ENCODE assay signal across 20 cellular contexts in the genomic region with DNA sequence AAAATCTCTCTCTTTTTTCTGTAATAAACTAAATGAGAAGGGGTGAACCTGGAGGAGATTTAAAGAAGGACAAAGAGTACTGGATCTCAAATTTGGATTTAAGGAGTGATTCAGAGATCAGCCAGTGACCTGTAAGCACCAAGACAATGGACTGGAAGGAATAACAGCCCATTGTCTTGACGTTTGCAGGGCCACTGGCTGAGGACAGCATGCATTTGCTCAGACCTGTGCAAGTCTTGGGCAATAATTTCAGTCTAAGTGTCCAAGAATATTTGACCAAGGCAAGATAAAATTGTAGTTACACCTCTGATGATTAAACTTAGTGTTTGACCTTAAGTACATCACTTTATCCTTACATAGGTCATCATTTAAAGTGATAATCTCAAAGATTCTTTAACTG. TPM values are rescaled to one million over a fixed set of nuclear protein-coding genes. Genes with fewer than 3 reads are reported as not detected.
"Had no signal": no experiment of that assay in that cellular context is flagged by ENCODE, and none has a peak within 500 bp of the region (broad histone marks: within the 10 kb centered on the region; RNA-seq: fewer than 3 reads in every experiment).

No MANE protein-coding gene starts in this region.

- FAIRE-seq: keratinocyte had no signal

- H3K36me3 ChIP-seq: left lung, prostate gland, right lobe of liver, suprapubic skin had no signal

- DNase-seq: activated B cell treated with CpG ODN at 0.5 μM for 24 hours; activated CD4-positive, alpha-beta T cell treated with anti-CD3 and anti-CD28 coated beads for 48 hours; activated CD8-positive, alpha-beta T cell treated with anti-CD3 and anti-CD28 coated beads for 36 hours; activated effector memory CD4-positive, alpha-beta T cell treated with Interleukin-2 at 50 U/mL for 16 hours; activated T-cell treated with anti-CD3 and anti-CD28 coated beads, Interleukin-2, amount 50 U/mL, for 4 hours; central memory CD4-positive, alpha-beta T cell; cortex of kidney; effector memory CD4-positive, alpha-beta T cell; left lung; mesendoderm; nucleus accumbens; right lobe of liver had no signal

- H3K4me3 ChIP-seq: hepatocyte, left lung, prostate gland, right lobe of liver, smooth muscle cell, suprapubic skin had no signal

- H3K27ac ChIP-seq: hepatocyte, left lung, prostate gland, right lobe of liver, suprapubic skin had no signal

- H3K79me2 ChIP-seq: hepatocyte had no signal

- ATAC-seq: activated CD8-positive, alpha-beta T cell treated with anti-CD3 and anti-CD28 coated beads for 36 hours; activated naive CD4-positive, alpha-beta T cell treated with anti-CD3 and anti-CD28 coated beads, Interleukin-2, amount 50 U/mL, for 72 hours; activated T-cell treated with anti-CD3 and anti-CD28 coated beads, Interleukin-2, amount 50 U/mL, for 4 hours; left lung; natural killer cell treated with Interleukin-12 subunit alpha and Interleukin-12 subunit beta and Interleukin-15 and Interleukin-18, amount 100 ng/mL, for 72 hours; right lobe of liver had no signal

- H3K4me1 ChIP-seq: left lung, prostate gland, right lobe of liver, suprapubic skin had no signal

- H3K27me3 ChIP-seq: hepatocyte, left lung, right lobe of liver, suprapubic skin had no signal

- H3K9me3 ChIP-seq: prostate gland, right lobe of liver, suprapubic skin had no signal

- H3K4me2 ChIP-seq: hepatocyte, smooth muscle cell had no signal

- H2AFZ ChIP-seq: hepatocyte had no signal

RNA-seq across cellular contexts. Expression of a gene that starts 55.8 kb away (rescaled TPM):
- total RNA-seq: activated B cell treated with CpG ODN at 0.5 μM for 24 hours; activated CD8-positive, alpha-beta T cell treated with anti-CD3 and anti-CD28 coated beads for 36 hours; activated naive CD4-positive, alpha-beta T cell treated with anti-CD3 and anti-CD28 coated beads, Interleukin-2, amount 50 U/mL, for 72 hours; activated T-cell treated with anti-CD3 and anti-CD28 coated beads, Interleukin-2, amount 50 U/mL, for 4 hours; epithelial cell of proximal tubule; left lung; natural killer cell treated with Interleukin-12 subunit alpha and Interleukin-12 subunit beta and Interleukin-15 and Interleukin-18, amount 100 ng/mL, for 72 hours; right lobe of liver had no signal
